ENCODE assay signal across 13 cellular contexts in genomic region chr3:128243602-128244504, GRCh38.
"Had no signal": no experiment of that assay in that cellular context is flagged by ENCODE, and none has a peak within 500 bp of the region (broad histone marks: within the 10 kb centered on the region; RNA-seq: fewer than 3 reads in every experiment).

No MANE protein-coding gene starts in this region.

- H3K27ac ChIP-seq: colonic mucosa, gastroesophageal sphincter, left ventricle myocardium inferior, ovary, sigmoid colon, thoracic aorta had no signal

- H3K27ac Mint-ChIP-seq: memory B cell had no signal

- H3K9ac ChIP-seq: SK-N-SH had no signal

- H3K4me1 ChIP-seq: colonic mucosa, gastroesophageal sphincter, sigmoid colon had no signal

- H3K4me2 ChIP-seq: SK-N-SH had no signal

- H3K36me3 ChIP-seq: colonic mucosa, ovary had no signal

- H3K27me3 ChIP-seq: colonic mucosa, gastroesophageal sphincter, ovary, sigmoid colon had no signal

- H3K4me3 Mint-ChIP-seq: memory B cell had no signal

- H3K4me3 ChIP-seq: colonic mucosa, gastroesophageal sphincter, left ventricle myocardium inferior, ovary, sigmoid colon, thoracic aorta had no signal

- H3K27me3 Mint-ChIP-seq: memory B cell; stimulated activated naive CD8-positive, alpha-beta T cell treated with anti-CD3 and anti-CD28 coated beads, Interleukin-15, amount 100 ng/mL, for 72 hours had no signal

- DNase-seq: activated gamma-delta T cell; activated T-cell treated with anti-CD3 and anti-CD28 coated beads for 4 hours; colonic mucosa; effector CD8-positive, alpha-beta T cell; left ventricle myocardium inferior; ovary; sigmoid colon; SK-N-SH; stimulated activated CD4-positive, alpha-beta T cell treated with anti-CD3 and anti-CD28 coated beads, Interleukin-4, amount 100 ng/mL, for 1 hour; stimulated activated naive CD8-positive, alpha-beta T cell treated with anti-CD3 and anti-CD28 coated beads, Interleukin-15, amount 100 ng/mL, for 72 hours had no signal

- H3K9me3 ChIP-seq: colonic mucosa, gastroesophageal sphincter, left ventricle myocardium inferior, ovary, sigmoid colon, SK-N-SH, thoracic aorta had no signal

- ATAC-seq: gastroesophageal sphincter had no signal

- H3K9me3 Mint-ChIP-seq: memory B cell; stimulated activated naive CD8-positive, alpha-beta T cell treated with anti-CD3 and anti-CD28 coated beads, Interleukin-15, amount 100 ng/mL, for 72 hours had no signal
